3 cellular contexts compared by ENCODE assay signal in genomic region chr20:50671010-50671409, GRCh38. TPM values are rescaled to one million over a fixed set of nuclear protein-coding genes. Genes with fewer than 3 reads are reported as not detected.
"Had no signal": no experiment of that assay in that cellular context is flagged by ENCODE, and none has a peak within 500 bp of the region (broad histone marks: within the 10 kb centered on the region; RNA-seq: fewer than 3 reads in every experiment).

No MANE protein-coding gene starts in this region.

RNA-seq across cellular contexts. Expression of gene RIPOR3, which starts 20.3 kb away (rescaled TPM):
- total RNA-seq: natural killer cell treated with Interleukin-12 subunit alpha and Interleukin-12 subunit beta and Interleukin-15 and Interleukin-18, amount 100 ng/mL, for 72 hours had no signal
- polyA plus RNA-seq: mammary epithelial cell, neural cell had no signal
